Comparison of ENCODE assay signal across 8 cellular contexts in the genomic region with DNA sequence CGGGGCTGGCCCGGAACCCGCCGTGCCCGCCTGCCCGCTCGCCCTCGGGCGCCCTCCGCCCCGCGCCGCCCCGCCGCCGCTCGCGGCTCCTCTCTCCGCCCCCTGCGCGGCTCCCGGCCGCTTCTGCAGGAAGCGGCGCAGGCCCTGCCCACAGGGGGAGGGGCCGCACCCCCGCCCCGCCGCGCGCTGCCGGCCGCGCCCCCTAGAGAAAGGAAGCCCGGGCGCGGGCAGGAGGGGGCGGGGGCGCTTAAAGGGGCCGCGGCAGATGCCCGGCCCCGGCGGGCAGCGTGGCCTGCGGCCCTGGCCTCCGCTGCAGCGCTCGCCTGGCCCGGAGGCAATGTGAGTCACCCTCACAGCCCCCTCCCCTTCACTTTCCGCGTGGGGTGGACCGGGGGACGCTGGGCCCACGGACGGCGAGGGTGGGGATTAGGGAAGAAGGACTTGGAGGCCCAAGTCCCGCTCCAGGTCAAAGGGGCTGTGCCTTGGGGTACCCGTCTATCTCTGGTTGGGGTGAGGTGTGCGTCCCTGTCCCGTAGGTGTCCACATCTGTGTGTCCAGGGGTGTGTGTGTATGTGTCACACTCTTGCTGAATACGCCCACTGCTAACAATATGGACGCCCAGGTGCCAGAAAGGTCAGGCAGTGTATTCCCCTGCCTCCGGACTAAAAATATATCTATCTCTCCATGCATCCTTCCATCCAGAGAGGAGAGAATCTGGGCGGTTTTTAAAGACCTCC. TPM values are rescaled to one million over a fixed set of nuclear protein-coding genes. Genes with fewer than 3 reads are reported as not detected.
DNase-seq lines count a peak whose midpoint lies in the region; ATAC-seq lines count a peak whose summit lies in the region.

A gene with protein sequence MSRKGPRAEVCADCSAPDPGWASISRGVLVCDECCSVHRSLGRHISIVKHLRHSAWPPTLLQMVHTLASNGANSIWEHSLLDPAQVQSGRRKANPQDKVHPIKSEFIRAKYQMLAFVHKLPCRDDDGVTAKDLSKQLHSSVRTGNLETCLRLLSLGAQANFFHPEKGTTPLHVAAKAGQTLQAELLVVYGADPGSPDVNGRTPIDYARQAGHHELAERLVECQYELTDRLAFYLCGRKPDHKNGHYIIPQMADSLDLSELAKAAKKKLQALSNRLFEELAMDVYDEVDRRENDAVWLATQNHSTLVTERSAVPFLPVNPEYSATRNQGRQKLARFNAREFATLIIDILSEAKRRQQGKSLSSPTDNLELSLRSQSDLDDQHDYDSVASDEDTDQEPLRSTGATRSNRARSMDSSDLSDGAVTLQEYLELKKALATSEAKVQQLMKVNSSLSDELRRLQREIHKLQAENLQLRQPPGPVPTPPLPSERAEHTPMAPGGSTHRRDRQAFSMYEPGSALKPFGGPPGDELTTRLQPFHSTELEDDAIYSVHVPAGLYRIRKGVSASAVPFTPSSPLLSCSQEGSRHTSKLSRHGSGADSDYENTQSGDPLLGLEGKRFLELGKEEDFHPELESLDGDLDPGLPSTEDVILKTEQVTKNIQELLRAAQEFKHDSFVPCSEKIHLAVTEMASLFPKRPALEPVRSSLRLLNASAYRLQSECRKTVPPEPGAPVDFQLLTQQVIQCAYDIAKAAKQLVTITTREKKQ (minus strand): TSS at position 125 of the 737 bp plus-strand sequence. CDS start 270 bp downstream, outside the sequence.

- peak; percentile 63 for DNase-seq in A172 (ENCODE audit: low spot score)
- peak; percentile 81 for DNase-seq in NCI-H460 (ENCODE audit: extremely low read depth, low read depth)
- DNase-seq in activated CD4-positive, alpha-beta T cell treated with anti-CD3 and anti-CD28 coated beads for 48 hours = peak; percentile 87
- peak; percentile 73 for DNase-seq in dedifferentiated amniotic fluid mesenchymal stem cell (ENCODE audit: extremely low spot score)
- DNase-seq in left lobe of liver (ENCODE audit: low spot score) = peak; percentile 88
- DNase-seq in stimulated activated CD4-positive, alpha-beta T cell treated with anti-CD3 and anti-CD28 coated beads, Interleukin-2, amount 100 ng/mL, for 24 hours = peak; percentile 84 to 86

- ATAC-seq in GM18867 (IDR thresholded peaks at IDR 0.05; ENCODE audit: unreplicated experiment) (peak; percentile 61), HG03280 (IDR thresholded peaks at IDR 0.05; ENCODE audit: unreplicated experiment) (peak; percentile 66), left lobe of liver (peak; percentile 89)

RNA-seq across cellular contexts. Expression of the gene that starts here (rescaled TPM):
- total RNA-seq in A172 (2014; rRNA removed; shearing (Covaris generic)) = 51.8 and 53.2 TPM in 2 replicates
- 37.9 and 41.3 TPM in 2 replicates for total RNA-seq in NCI-H460 (2014; rRNA removed; shearing (Covaris generic))
- polyA plus RNA-seq in NCI-H460 (2014; cell fraction: nucleus; rRNA removed) = 89.1 and 93.9 TPM in 2 replicates
- 9.4 TPM for total RNA-seq in left lobe of liver

Comparison
In these comparisons a context has a peak if more than half of its experiments do, and no peak if none do; other contexts are left out.
1. Peak in every context shown above with its lines: DNase-seq and ATAC-seq.